ENCODE assay signal across 8 cellular contexts in genomic region chr3:48556796-48557626, GRCh38.
A peak's percentile ranks its signal among the peaks of the same experiment; 100 is the strongest.
DNase-seq lines count a peak whose midpoint lies in the region; ATAC-seq and TF ChIP-seq lines count a peak whose summit lies in the region.

TSS of gene PFKFB4 (minus strand) at chr3:48556803. CDS start at chr3:48556777, 26 bp downstream.

- no peaks in the 10 kb centered on the region for H3K36me3 ChIP-seq in SK-N-MC (ENCODE audit: insufficient read depth, low read length)

- no peak within 1 kb of the TSS for H3K9ac ChIP-seq in SK-N-MC (ENCODE audit: insufficient read length)

- H3K9me3 ChIP-seq in SK-N-MC (ENCODE audit: low read depth, low read length): no peaks in the 10 kb centered on the region

- DNase-seq in NB4 (ENCODE audit: low read depth): peak; percentile 99
- peak; percentile 89 for DNase-seq in SK-N-MC (ENCODE audit: low read depth, low spot score)
- peak; percentile 98 for DNase-seq in activated naive CD4-positive, alpha-beta T cell treated with anti-CD3 and anti-CD28 coated beads, Interleukin-2, amount 50 U/mL, for 16 hours
- DNase-seq in germinal center (ENCODE audit: low spot score): peak; percentile 100
- peak; percentile 97 for DNase-seq in non-pigmented ciliary epithelial cell (ENCODE audit: low read depth)
- DNase-seq in superior temporal gyrus (ENCODE audit: extremely low spot score): peak; percentile 99

- peak; percentile 86 for TF ChIP-seq POLR2A in NB4 (IDR thresholded peaks at IDR 0.05; ENCODE audit: extremely low read depth, insufficient read length)

- peak within 1 kb of the TSS; percentile 31; the same call in 1 of the 2 replicates for H3K27ac ChIP-seq in SK-N-MC

- no peak for TF ChIP-seq CTCF in NB4 (IDR thresholded peaks at IDR 0.05; ENCODE audit: low read depth, low read length)

- H3K4me3 ChIP-seq in GM08714 (ENCODE audit: low read length) (peak within 1 kb of the TSS; percentile 61; the same call in 1 of the 2 replicates), NB4 (ENCODE audit: low read depth, low read length) (peak within 1 kb of the TSS; percentile 71), SK-N-MC (peak within 1 kb of the TSS; percentile 79)

- ATAC-seq in HG02571 (IDR thresholded peaks at IDR 0.05; ENCODE audit: unreplicated experiment): peak; percentile 87

Comparison
In these comparisons a context has a peak if more than half of its experiments do, and no peak if none do; other contexts are left out.
1. Peak in every context shown above with its lines: DNase-seq, ATAC-seq, H3K4me3 ChIP-seq and H3K27ac ChIP-seq.